ENCODE assay signal across 1 cellular context in the genomic region with DNA sequence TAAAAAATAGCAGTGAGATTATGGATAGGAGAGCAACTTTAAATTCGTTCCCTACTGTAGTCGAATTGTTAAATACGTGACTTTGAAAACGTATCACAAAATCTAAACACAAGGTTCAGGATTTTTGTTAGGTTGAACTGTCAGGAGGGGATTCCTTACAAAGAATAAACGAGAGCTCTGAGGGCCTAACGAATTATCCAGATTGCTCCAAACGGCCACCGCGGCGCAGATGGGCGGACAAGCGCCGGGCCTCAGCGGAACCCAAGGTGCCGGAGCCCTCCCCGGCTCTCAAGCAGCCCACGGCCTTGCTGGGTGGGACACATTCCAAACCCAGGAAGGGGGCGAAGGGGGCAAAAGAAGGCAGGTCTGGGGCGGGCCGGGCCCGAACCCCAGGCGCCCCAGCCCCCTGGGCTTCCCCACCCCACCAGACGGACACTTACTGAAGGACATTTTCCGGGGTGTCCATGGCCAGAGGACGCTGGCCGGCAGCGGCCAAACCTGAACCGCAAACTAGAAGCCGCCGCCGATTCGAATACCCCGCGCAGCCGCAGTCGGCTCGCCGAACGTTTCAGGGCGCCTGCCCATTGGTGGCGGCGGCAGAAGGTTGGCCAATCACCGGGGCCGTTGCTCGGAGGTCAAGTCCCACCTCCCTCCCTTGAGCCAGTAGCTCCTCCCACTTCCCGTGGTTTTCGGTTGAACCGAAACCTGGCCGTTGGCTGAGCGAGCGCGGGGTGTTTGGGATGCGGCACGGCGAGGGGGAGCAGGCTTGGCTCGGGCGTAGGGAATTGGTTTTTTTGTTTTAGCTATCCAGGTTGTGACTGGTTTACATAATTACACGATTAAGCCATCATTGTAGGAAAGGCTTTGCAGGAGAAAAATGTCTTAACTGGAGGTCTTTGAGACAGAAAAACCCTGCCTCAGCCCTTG.
TF ChIP-seq lines count a peak whose summit lies in the region.

Gene BUB1 (minus strand): TSS at position 534 of the 927 bp plus-strand sequence. CDS start 68 bp downstream, at position 466.

TF ChIP-seq in K562, 482 proteins besides CTCF, POLR2A, EP300 and RAD21 (continued from another document and continues in another):
- TF ChIP-seq E2F1 (CRISPR knock-in tag; IDR thresholded peaks at IDR 0.05), result 0 out of 2 replicates have a peak, but pooled peaks have one; percentile 35
- no peak for TF ChIP-seq NR0B1 (IDR thresholded peaks at IDR 0.05; ENCODE audit: partially characterized antibody)
- TF ChIP-seq MIER1 (IDR thresholded peaks at IDR 0.05; ENCODE audit: low read depth), result no peak
- no peak for TF ChIP-seq KDM4B (IDR thresholded peaks at IDR 0.05; ENCODE audit: borderline replicate concordance in 2 of 2, low read depth in 1 of 2)
- TF ChIP-seq ETS2 (tag; IDR thresholded peaks at IDR 0.05; ENCODE audit: borderline replicate concordance, poor library complexity, severe bottlenecking), result no peak
- no peak; the same call in 1 of the 2 replicates for TF ChIP-seq BCOR (IDR thresholded peaks at IDR 0.05)
- peak; percentile 3; the same call in 1 of the 2 replicates for TF ChIP-seq ZNF511 (CRISPR knock-in tag; IDR thresholded peaks at IDR 0.05)
- TF ChIP-seq MAFK (IDR thresholded peaks at IDR 0.05; ENCODE audit: low read length), result no peak
- TF ChIP-seq CHD7 (IDR thresholded peaks at IDR 0.05; ENCODE audit: low read depth, low read length), result no peak
- TF ChIP-seq ZNF239 (CRISPR knock-in tag; IDR thresholded peaks at IDR 0.05), result no peak
- TF ChIP-seq NELFE (IDR thresholded peaks at IDR 0.05; ENCODE audit: insufficient read depth, insufficient read length), result no peak
- TF ChIP-seq SMARCC2 (IDR thresholded peaks at IDR 0.05; ENCODE audit: low read depth), result no peak
- peak; percentile 52; the same call in 1 of the 2 replicates for TF ChIP-seq JUND (IDR thresholded peaks at IDR 0.05; ENCODE audit: borderline replicate concordance, low read depth, low read length)
- no peak; the same call in 2 of the 3 replicates for TF ChIP-seq JUND (tag; IDR thresholded peaks at IDR 0.05; ENCODE audit: borderline replicate concordance, low read depth, low read length)
- peak; percentile 98 for TF ChIP-seq CC2D1A (IDR thresholded peaks at IDR 0.05)
- no peak for TF ChIP-seq HMG20A (CRISPR knock-in tag; conservative IDR thresholded peaks at IDR 0.05)
- no peak for TF ChIP-seq STAT5A (IDR thresholded peaks at IDR 0.05; ENCODE audit: borderline replicate concordance, low read length)
- TF ChIP-seq CREBBP (IDR thresholded peaks at IDR 0.05; ENCODE audit: low read depth, low read length), result no peak
- no peak for TF ChIP-seq XRCC3 (IDR thresholded peaks at IDR 0.05)
- TF ChIP-seq, protein P1, sequence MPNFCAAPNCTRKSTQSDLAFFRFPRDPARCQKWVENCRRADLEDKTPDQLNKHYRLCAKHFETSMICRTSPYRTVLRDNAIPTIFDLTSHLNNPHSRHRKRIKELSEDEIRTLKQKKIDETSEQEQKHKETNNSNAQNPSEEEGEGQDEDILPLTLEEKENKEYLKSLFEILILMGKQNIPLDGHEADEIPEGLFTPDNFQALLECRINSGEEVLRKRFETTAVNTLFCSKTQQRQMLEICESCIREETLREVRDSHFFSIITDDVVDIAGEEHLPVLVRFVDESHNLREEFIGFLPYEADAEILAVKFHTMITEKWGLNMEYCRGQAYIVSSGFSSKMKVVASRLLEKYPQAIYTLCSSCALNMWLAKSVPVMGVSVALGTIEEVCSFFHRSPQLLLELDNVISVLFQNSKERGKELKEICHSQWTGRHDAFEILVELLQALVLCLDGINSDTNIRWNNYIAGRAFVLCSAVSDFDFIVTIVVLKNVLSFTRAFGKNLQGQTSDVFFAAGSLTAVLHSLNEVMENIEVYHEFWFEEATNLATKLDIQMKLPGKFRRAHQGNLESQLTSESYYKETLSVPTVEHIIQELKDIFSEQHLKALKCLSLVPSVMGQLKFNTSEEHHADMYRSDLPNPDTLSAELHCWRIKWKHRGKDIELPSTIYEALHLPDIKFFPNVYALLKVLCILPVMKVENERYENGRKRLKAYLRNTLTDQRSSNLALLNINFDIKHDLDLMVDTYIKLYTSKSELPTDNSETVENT (CRISPR knock-in tag; IDR thresholded peaks at IDR 0.05), result peak; percentile 76
- peak; percentile 98 for TF ChIP-seq RBFOX2 (IDR thresholded peaks at IDR 0.05; ENCODE audit: low read depth, low read length)
- no peak for TF ChIP-seq KDM2B (CRISPR knock-in tag; IDR thresholded peaks at IDR 0.05)
- TF ChIP-seq ZNF395 (CRISPR knock-in tag; IDR thresholded peaks at IDR 0.05), result peak; percentile 83
- TF ChIP-seq SRSF3 (IDR thresholded peaks at IDR 0.05; ENCODE audit: insufficient read depth, low read length), result no peak
- TF ChIP-seq ZKSCAN8 (CRISPR knock-in tag; IDR thresholded peaks at IDR 0.05), result no peak
- peak; percentile 37; the same call in 1 of the 2 replicates for TF ChIP-seq DPF2 (IDR thresholded peaks at IDR 0.05)
- no peak for TF ChIP-seq NR1H2 (CRISPR knock-in tag; IDR thresholded peaks at IDR 0.05)
- TF ChIP-seq ZFPM2 (CRISPR knock-in tag; IDR thresholded peaks at IDR 0.05), result no peak
- TF ChIP-seq ZBTB11 (CRISPR knock-in tag; IDR thresholded peaks at IDR 0.05), result no peak
- TF ChIP-seq ZNF140 (CRISPR knock-in tag; IDR thresholded peaks at IDR 0.05), result no peak
- TF ChIP-seq DMBX1 (CRISPR knock-in tag; IDR thresholded peaks at IDR 0.05; ENCODE audit: borderline replicate concordance), result no peak
- no peak for TF ChIP-seq RBM15 (IDR thresholded peaks at IDR 0.05; ENCODE audit: insufficient read depth, low read length)
- peak; percentile 94 for TF ChIP-seq TAF1 (IDR thresholded peaks at IDR 0.05; ENCODE audit: control insufficient read depth, extremely low read depth, insufficient read depth, low read length, severe bottlenecking)
